In genomic region chr4:64960516-64960915, GRCh38 we compare ENCODE assay signal across 8 cellular contexts.
"Had no signal": no experiment of that assay in that cellular context is flagged by ENCODE, and none has a peak within 500 bp of the region (broad histone marks: within the 10 kb centered on the region; RNA-seq: fewer than 3 reads in every experiment).

No MANE protein-coding gene starts in this region.

- H3K4me3 ChIP-seq: GM12878 had no signal

- ATAC-seq: GM12878 had no signal

- DNase-seq: GDM1, GF-D8 had no signal

- FAIRE-seq: G401.6, GM12878, GM12891, GM12892, GM18507, GM19239 had no signal
